In genomic region chr6:56986611-56987010, GRCh38 we compare ENCODE assay signal across 25 cellular contexts. TPM values are rescaled to one million over a fixed set of nuclear protein-coding genes. Genes with fewer than 3 reads are reported as not detected.
"Had no signal": no experiment of that assay in that cellular context is flagged by ENCODE, and none has a peak within 500 bp of the region (broad histone marks: within the 10 kb centered on the region; RNA-seq: fewer than 3 reads in every experiment).

No MANE protein-coding gene starts in this region.

- H3K4me1 ChIP-seq: esophagus squamous epithelium, gastrocnemius medialis, lower lobe of right lung, pancreas, right lobe of liver, stomach, testis, tibial artery had no signal

- H3K9me3 ChIP-seq: esophagus squamous epithelium, gastrocnemius medialis, lower lobe of right lung, pancreas, right lobe of liver, stomach, testis, tibial artery had no signal

- H3K4me3 ChIP-seq: coronary artery, esophagus squamous epithelium, gastrocnemius medialis, lower lobe of right lung, pancreas, right lobe of liver, smooth muscle cell, stomach, testis, tibial artery had no signal

- DNase-seq: effector memory CD8-positive, alpha-beta T cell; erythroblast; esophagus squamous epithelium; foreskin fibroblast; gastrocnemius medialis; head of caudate nucleus; left ventricle myocardium superior; lower lobe of right lung; natural killer cell; occipital lobe; pancreas; right lobe of liver; stimulated activated CD4-positive, alpha-beta T cell treated with anti-CD3 and anti-CD28 coated beads, Interleukin-12 subunit alpha, Interleukin-12 subunit beta, amount 100 ng/mL, for 4 hours; stimulated activated CD4-positive, alpha-beta T cell treated with anti-CD3 and anti-CD28 coated beads, Interleukin-2, amount 100 ng/mL, for 24 hours; stimulated activated CD4-positive, alpha-beta T cell treated with anti-CD3 and anti-CD28 coated beads, Interleukin-4, amount 100 ng/mL, for 24 hours; stimulated activated naive CD4-positive, alpha-beta T cell treated with Interleukin-2 at 50 U/mL for 16 hours; stomach; substantia nigra; testis; tibial artery had no signal

- H3K4me2 ChIP-seq: smooth muscle cell had no signal

- H3K27me3 ChIP-seq: esophagus squamous epithelium, gastrocnemius medialis, pancreas, right lobe of liver, stomach, testis, tibial artery had no signal

- H3K36me3 ChIP-seq: esophagus squamous epithelium, gastrocnemius medialis, lower lobe of right lung, pancreas, right lobe of liver, stomach, tibial artery had no signal

- ATAC-seq: effector memory CD8-positive, alpha-beta T cell; gastrocnemius medialis; left ventricle myocardium superior; lower lobe of right lung; natural killer cell; pancreas; right lobe of liver; stimulated activated effector memory CD8-positive, alpha-beta T cell treated with anti-CD3 and anti-CD28 coated beads, Interleukin-12 subunit alpha, Interleukin-12 subunit beta, amount 100 ng/mL, for 72 hours had no signal

- H3K27ac ChIP-seq: coronary artery, esophagus squamous epithelium, gastrocnemius medialis, lower lobe of right lung, pancreas, right lobe of liver, stomach, testis, tibial artery had no signal

- FAIRE-seq: endometrium, keratinocyte, pancreas had no signal

RNA-seq across cellular contexts. Expression of gene BEND6, which starts 31.7 kb away (rescaled TPM):
- total RNA-seq: natural killer cell, right lobe of liver had no signal
